Comparison of ENCODE assay signal across 17 cellular contexts in genomic region chr13:114260818-114261217, GRCh38. TPM values are rescaled to one million over a fixed set of nuclear protein-coding genes. Genes with fewer than 3 reads are reported as not detected.
DNase-seq lines count a peak whose midpoint lies in the region; TF ChIP-seq lines count a peak whose summit lies in the region.
"Had no signal": no experiment of that assay in that cellular context is flagged by ENCODE, and none has a peak within 500 bp of the region (broad histone marks: within the 10 kb centered on the region; RNA-seq: fewer than 3 reads in every experiment).

No MANE protein-coding gene starts in this region.

- H2AFZ ChIP-seq in OCI-LY7 (ENCODE audit: low read length) = no peak overlapping the region

- POLR2A ChIA-PET in CD4-positive, alpha-beta memory T cell (lab: Charles Lee; ENCODE audit: partially characterized antibody) = interaction anchor here (2.2 kb wide), 1 partner anchor 20 kb away, joined by 9 read pairs; the partner anchor contains the start of gene UPF3A
- POLR2A ChIA-PET in OCI-LY7 (lab: Charles Lee) = interaction anchor here (1.3 to 2.0 kb wide), 2 partner anchors 18 to 74 kb away, joined by 3 to 6 read pairs; no protein-coding TSS in a partner anchor

- H3K79me2 ChIP-seq in OCI-LY7 (ENCODE audit: insufficient read depth, low read depth, low read length) = 0 out of 2 replicates have a peak, but pooled peaks cover 7% of the 10 kb centered on the region

- no peak for DNase-seq in CD4-positive, alpha-beta memory T cell
- DNase-seq in OCI-LY7 (ENCODE audit: low spot score) (peak; percentile 36), immature natural killer cell (no peak), posterior cingulate gyrus (no peak), cerebellar nuclear complex (lab: John Stamatoyannopoulos, UW) (no peak), Ammon's horn (ENCODE audit: low spot score) (no peak)
- DNase-seq: amniotic stem cell; erythroblast; H7; kidney glomerular epithelial cell; MG63; PC-3; retina; stimulated activated naive CD8-positive, alpha-beta T cell treated with anti-CD3 and anti-CD28 coated beads, Interleukin-15, Interleukin-2, amounts not matched to agents 100 U/mL and 50 U/mL, for 24 hours; tibial artery had no signal

- H3K4me2 ChIP-seq in BLaER1 = peak overlapping the region; percentile 85
- peak overlapping the region; percentile 65 for H3K4me2 ChIP-seq in OCI-LY7 (ENCODE audit: low read length)

- intact Hi-C loops in CD4-positive, alpha-beta memory T cell (cut with micrococcal nuclease) = no loop called here
- intact Hi-C loops in OCI-LY7 (cut with micrococcal nuclease; ENCODE audit: unreplicated experiment) (loop anchor here (2.0 kb wide), 1 partner anchor 20 kb away; the partner anchor contains the start of gene UPF3A), posterior cingulate gyrus (cut with DNase I) (no loop called here)

- H3K27me3 ChIP-seq in BLaER1 = no peaks in the 10 kb centered on the region
- no peaks in the 10 kb centered on the region for H3K27me3 ChIP-seq in CD4-positive, alpha-beta memory T cell (ENCODE audit: insufficient read depth, low read length)
- H3K27me3 ChIP-seq: MG63, neutrophil, tibial artery had no signal

- peaks cover 36 to 60% (median 47%) of the 10 kb centered on the region in 4 donors for H3K4me1 Mint-ChIP-seq in CD4-positive, alpha-beta memory T cell
- peaks cover 70 to 88% of the 10 kb centered on the region in 2 donors for H3K4me1 Mint-ChIP-seq in immature natural killer cell

- no peak overlapping the region for H3K9ac ChIP-seq in BLaER1

- H3K27ac ChIP-seq in BLaER1 (no peak overlapping the region), OCI-LY7 (ENCODE audit: low read depth, low read length, poor library complexity, severe bottlenecking) (peak overlapping the region; percentile 89)
- H3K27ac ChIP-seq in CD4-positive, alpha-beta memory T cell (ENCODE audit: low read depth, low read length) = no peak overlapping the region
- H3K27ac ChIP-seq: neutrophil, tibial artery had no signal

- no peaks in the 10 kb centered on the region for H3K9me3 ChIP-seq in BLaER1
- H3K9me3 ChIP-seq in CD4-positive, alpha-beta memory T cell (ENCODE audit: control insufficient read depth in 1 of 2, low read length in 2 of 2) = no peaks in the 10 kb centered on the region
- H3K9me3 ChIP-seq in OCI-LY7 (ENCODE audit: low read length) = no peaks in the 10 kb centered on the region
- H3K9me3 ChIP-seq: MG63, neutrophil, tibial artery had no signal

- H3K9me3 Mint-ChIP-seq in CD4-positive, alpha-beta memory T cell = no peaks in the 10 kb centered on the region
- no peaks in the 10 kb centered on the region for H3K9me3 Mint-ChIP-seq in immature natural killer cell

- H3K4me3 Mint-ChIP-seq in CD4-positive, alpha-beta memory T cell = peak overlapping the region in 1 of 8 donors; percentile 3
- peak overlapping the region in 4 of 5 donors; percentile 68 to 77 (median 71) for H3K4me3 Mint-ChIP-seq in immature natural killer cell

- H4K20me1 ChIP-seq in BLaER1 (peaks cover 12% of the 10 kb centered on the region), OCI-LY7 (ENCODE audit: insufficient read depth, low read length) (no peaks in the 10 kb centered on the region)

- H3K36me3 ChIP-seq in BLaER1 (peaks cover 86% of the 10 kb centered on the region), OCI-LY7 (ENCODE audit: insufficient read depth, low read length) (peaks cover 89% of the 10 kb centered on the region)
- H3K36me3 ChIP-seq in CD4-positive, alpha-beta memory T cell (ENCODE audit: insufficient read depth, low read length) = peaks cover 52% of the 10 kb centered on the region

- CTCF ChIA-PET in CD4-positive, alpha-beta memory T cell (lab: Charles Lee; ENCODE audit: partially characterized antibody) = no interaction called here
- CTCF ChIA-PET in OCI-LY7 (lab: Charles Lee; ENCODE audit: unreplicated experiment) = no interaction called here

- TF ChIP-seq CTCF in OCI-LY7 (conservative IDR thresholded peaks at IDR 0.05; ENCODE audit: low read length) = no peak

- H3K36me3 Mint-ChIP-seq in CD4-positive, alpha-beta memory T cell = peaks cover 71 to 75% of the 10 kb centered on the region in 2 donors
- peaks cover 39 to 70% (median 49%) of the 10 kb centered on the region in 3 donors for H3K36me3 Mint-ChIP-seq in immature natural killer cell

- H3K9me2 ChIP-seq in OCI-LY7 (ENCODE audit: insufficient read depth, low read length) = no peaks in the 10 kb centered on the region

- H3K4me1 ChIP-seq in BLaER1 (peaks cover 52% of the 10 kb centered on the region), OCI-LY7 (ENCODE audit: insufficient read depth, low read length, poor library complexity, severe bottlenecking) (peaks cover 59% of the 10 kb centered on the region)
- peaks cover 60% of the 10 kb centered on the region for H3K4me1 ChIP-seq in CD4-positive, alpha-beta memory T cell (ENCODE audit: insufficient read depth, low read length)
- H3K4me1 ChIP-seq: tibial artery had no signal

- H3K27ac Mint-ChIP-seq in CD4-positive, alpha-beta memory T cell = peak overlapping the region in 4 of 7 donors; percentile 67 to 88 (median 78)
- peak overlapping the region in 4 of 6 donors; percentile 37 to 85 (median 64) for H3K27ac Mint-ChIP-seq in immature natural killer cell

- no peak overlapping the region for H3K4me3 ChIP-seq in BLaER1
- H3K4me3 ChIP-seq in CD4-positive, alpha-beta memory T cell (ENCODE audit: low read length in 2 of 2) = no peak overlapping the region
- H3K4me3 ChIP-seq in OCI-LY7 (ENCODE audit: low read depth, low read length, poor library complexity, severe bottlenecking) = no peak overlapping the region
- H3K4me3 ChIP-seq: MG63, tibial artery had no signal

- BruUV-seq in OCI-LY7 (replicated peaks; lab: Mats Ljungman, UMichigan) = no TSS peak

- no peaks in the 10 kb centered on the region for H3K27me3 Mint-ChIP-seq in CD4-positive, alpha-beta memory T cell
- H3K27me3 Mint-ChIP-seq in immature natural killer cell (ENCODE audit: low read depth in 3 of 3) = peaks cover 5 to 8% (median 7%) of the 10 kb centered on the region in 3 donors

RNA-seq across cellular contexts. Expression of gene UPF3A, which starts 20.6 kb away (rescaled TPM):
- 10 to 100 TPM; 85.9 to 91.2 TPM for total RNA-seq in CD4-positive, alpha-beta memory T cell
- polyA plus RNA-seq in CD4-positive, alpha-beta memory T cell = 10 to 100 TPM; 11.2 to 34.5 TPM
- total RNA-seq in OCI-LY7 (2014; rRNA removed; shearing (Covaris generic)) = 26.2 and 27.8 TPM in 2 replicates
- total RNA-seq in OCI-LY7 (2022) = 55.4 and 62.8 TPM in 2 replicates
- polyA plus RNA-seq in immature natural killer cell = 10 to 100 TPM in 2 of 3 donors, 1 to 10 TPM in 1; 8.9 to 35.5 (median 23.9) TPM

RNA-seq across cellular contexts. Expression of gene CDC16, which starts 26.1 kb away (rescaled TPM):
- total RNA-seq in CD4-positive, alpha-beta memory T cell = 10 to 100 TPM; 86.0 to 87.9 TPM
- 10 to 100 TPM; 12.9 to 21.5 TPM for polyA plus RNA-seq in CD4-positive, alpha-beta memory T cell
- 21.7 and 23.1 TPM in 2 replicates for total RNA-seq in OCI-LY7 (2014; rRNA removed; shearing (Covaris generic))
- 48.7 and 54.8 TPM in 2 replicates for total RNA-seq in OCI-LY7 (2022)
- 10 to 100 TPM; 16.0 to 33.1 (median 30.1) TPM for polyA plus RNA-seq in immature natural killer cell

RNA-seq across cellular contexts. Expression of gene CHAMP1, which starts 53.5 kb away (rescaled TPM):
- total RNA-seq in CD4-positive, alpha-beta memory T cell = 10 to 100 TPM; 24.0 to 25.1 TPM
- polyA plus RNA-seq in CD4-positive, alpha-beta memory T cell = 1 to 10 TPM; 5.4 to 8.6 TPM
- 12.4 and 13.6 TPM in 2 replicates for total RNA-seq in OCI-LY7 (2014; rRNA removed; shearing (Covaris generic))
- 37.9 and 42.8 TPM in 2 replicates for total RNA-seq in OCI-LY7 (2022)
- polyA plus RNA-seq in immature natural killer cell = 10 to 100 TPM in 1 of 3 donors, 1 to 10 TPM in 2; 1.8 to 10.2 (median 5.0) TPM
